ENCODE assay signal across 29 cellular contexts in genomic region chr2:20806286-20806685, GRCh38.
"Had no signal": no experiment of that assay in that cellular context is flagged by ENCODE, and none has a peak within 500 bp of the region (broad histone marks: within the 10 kb centered on the region; RNA-seq: fewer than 3 reads in every experiment).

No MANE protein-coding gene starts in this region.

- H3K9me3 ChIP-seq: lower lobe of right lung, neutrophil, pancreas, prostate gland, sigmoid colon, spleen, suprapubic skin, thoracic aorta, tibial artery, upper lobe of right lung had no signal

- H3K27ac ChIP-seq: hepatocyte, lower lobe of right lung, neural progenitor cell, neutrophil, pancreas, prostate gland, sigmoid colon, spleen, suprapubic skin, thoracic aorta, tibial artery, upper lobe of right lung had no signal

- H3K4me3 ChIP-seq: hepatocyte, lower lobe of right lung, neural progenitor cell, pancreas, prostate gland, sigmoid colon, spleen, suprapubic skin, thoracic aorta, tibial artery, upper lobe of right lung had no signal

- H3K36me3 ChIP-seq: lower lobe of right lung, neural progenitor cell, neutrophil, pancreas, prostate gland, sigmoid colon, suprapubic skin, thoracic aorta, tibial artery, upper lobe of right lung had no signal

- H3K9ac ChIP-seq: neural progenitor cell had no signal

- H3K27me3 ChIP-seq: hepatocyte, neural progenitor cell, neutrophil, pancreas, sigmoid colon, spleen, suprapubic skin, tibial artery, upper lobe of right lung had no signal

- H3K4me2 ChIP-seq: hepatocyte, neural progenitor cell had no signal

- H2AFZ ChIP-seq: hepatocyte, neural progenitor cell had no signal

- ATAC-seq: left cardiac atrium; left lobe of liver; lower lobe of right lung; natural killer cell; pancreas; right cardiac atrium; stimulated activated effector memory CD8-positive, alpha-beta T cell treated with anti-CD3 and anti-CD28 coated beads, Interleukin-12 subunit alpha, Interleukin-12 subunit beta, amount 100 ng/mL, for 72 hours; upper lobe of right lung had no signal

- DNase-seq: kidney glomerular epithelial cell; left cardiac atrium; lower lobe of right lung; mammary epithelial cell; mesenchymal stem cell; naive B cell; natural killer cell; nephron progenitor cell; occipital lobe; pancreas; posterior cingulate gyrus; retina; right cardiac atrium; sigmoid colon; small intestine; spleen; stimulated activated CD4-positive, alpha-beta T cell treated with anti-CD3 and anti-CD28 coated beads, Interleukin-4, amount 100 ng/mL, for 24 hours; stimulated activated naive CD4-positive, alpha-beta T cell; tibial artery; trophoblast cell; upper lobe of right lung had no signal

- H3K4me1 ChIP-seq: lower lobe of right lung, neural progenitor cell, pancreas, prostate gland, sigmoid colon, spleen, suprapubic skin, upper lobe of right lung had no signal
